In genomic region chr13:111271186-111271698, GRCh38 we compare ENCODE assay signal across 21 cellular contexts. TPM values are rescaled to one million over a fixed set of nuclear protein-coding genes. Genes with fewer than 3 reads are reported as not detected.
A peak's percentile ranks its signal among the peaks of the same experiment; 100 is the strongest.
DNase-seq lines count a peak whose midpoint lies in the region; ATAC-seq and TF ChIP-seq lines count a peak whose summit lies in the region.
"Had no signal": no experiment of that assay in that cellular context is flagged by ENCODE, and none has a peak within 500 bp of the region (broad histone marks: within the 10 kb centered on the region; RNA-seq: fewer than 3 reads in every experiment).

No MANE protein-coding gene starts in this region.

- POLR2A ChIA-PET in OCI-LY7 (lab: Charles Lee), result no interaction called here

- no peaks in the 10 kb centered on the region for H3K79me2 ChIP-seq in OCI-LY7 (ENCODE audit: insufficient read depth, low read depth, low read length)

- no peak for DNase-seq in HFFc6
- no peak for DNase-seq in brain microvascular endothelial cell
- DNase-seq in memory B cell (ENCODE audit: low spot score in 2 of 2), result no peak
- no peak for DNase-seq in spleen
- no peak for DNase-seq in OCI-LY7 (ENCODE audit: low spot score)
- no peak for DNase-seq in Kasumi-1 (lab: John Stamatoyannopoulos, UW)
- DNase-seq in stimulated activated naive CD8-positive, alpha-beta T cell treated with anti-CD3 and anti-CD28 coated beads, Interleukin-15, Interleukin-2, amounts not matched to agents 100 U/mL and 50 U/mL, for 24 hours, result no peak
- DNase-seq: CD4-positive, alpha-beta memory T cell; DMS79; GOT3; KBM-7; NCI-H1092; NCI-H1694; NCI-H2107; NCI-H226; NCI-H526; OCI-M1; RPMI8226 had no signal

- ATAC-seq in memory B cell (ENCODE audit: low read depth), result no peak
- no peak for ATAC-seq in stimulated activated naive CD8-positive, alpha-beta T cell treated with anti-CD3 and anti-CD28 coated beads, Interleukin-15, Interleukin-2, amounts not matched to agents 100 U/mL and 50 U/mL, for 24 hours

- H3K36me3 ChIP-seq in brain microvascular endothelial cell (replicated peaks), result peaks cover 38% of the 10 kb centered on the region
- peaks cover 0 to 100% (median 64%) of the 10 kb centered on the region in 6 donors for H3K36me3 ChIP-seq in spleen
- H3K36me3 ChIP-seq in OCI-LY7 (ENCODE audit: insufficient read depth, low read length), result peaks cover 74% of the 10 kb centered on the region

- H3K27ac Mint-ChIP-seq in HFFc6, result peak overlapping the region; percentile 84
- peak overlapping the region; percentile 17 for H3K27ac Mint-ChIP-seq in memory B cell

- H3K4me1 Mint-ChIP-seq in HFFc6 (ENCODE audit: low read depth), result peaks cover 34% of the 10 kb centered on the region
- H3K4me1 Mint-ChIP-seq in memory B cell, result peaks cover 2% of the 10 kb centered on the region
- H3K4me1 Mint-ChIP-seq: B cell had no signal

- no peaks in the 10 kb centered on the region for H3K27me3 ChIP-seq in brain microvascular endothelial cell (replicated peaks)
- H3K27me3 ChIP-seq in spleen (replicated peaks in 1 of 7), result no peaks in the 10 kb centered on the region

- peaks cover 24% of the 10 kb centered on the region for H3K36me3 Mint-ChIP-seq in HFFc6 (ENCODE audit: low read depth)
- peaks cover 46% of the 10 kb centered on the region for H3K36me3 Mint-ChIP-seq in memory B cell

- H4K20me1 ChIP-seq in OCI-LY7 (ENCODE audit: insufficient read depth, low read length), result no peaks in the 10 kb centered on the region

- H3K4me3 ChIP-seq in brain microvascular endothelial cell (ENCODE audit: low read depth, low read length), result no peak overlapping the region
- H3K4me3 ChIP-seq in spleen, result no peak overlapping the region
- no peak overlapping the region for H3K4me3 ChIP-seq in OCI-LY7 (ENCODE audit: low read depth, low read length, poor library complexity, severe bottlenecking)

- peaks cover 0 to 45% (median 22%) of the 10 kb centered on the region in 6 donors for H3K4me1 ChIP-seq in spleen
- H3K4me1 ChIP-seq in OCI-LY7 (ENCODE audit: insufficient read depth, low read length, poor library complexity, severe bottlenecking), result no peaks in the 10 kb centered on the region

- no TSS peak for BruUV-seq in OCI-LY7 (replicated peaks; lab: Mats Ljungman, UMichigan)

- 90 to 97% (median 93%) methylated on average over 11 of the region's 11 CpGs for WGBS in spleen, 5 donors

- H3K9me3 ChIP-seq in spleen (no peaks in the 10 kb centered on the region), OCI-LY7 (ENCODE audit: low read length) (no peaks in the 10 kb centered on the region)

- H3K27ac ChIP-seq in brain microvascular endothelial cell (peak overlapping the region; percentile 74), spleen (peak overlapping the region in 6 of 8 donors; percentile 40 to 79 (median 66)), OCI-LY7 (ENCODE audit: low read depth, low read length, poor library complexity, severe bottlenecking) (no peak overlapping the region)
- H3K27ac ChIP-seq: HL-60 had no signal

- no peak for TF ChIP-seq CTCF in HFFc6 (IDR thresholded peaks at IDR 0.05)
- TF ChIP-seq CTCF in brain microvascular endothelial cell (IDR thresholded peaks at IDR 0.05; ENCODE audit: low read depth, low read length, missing control alignments), result no peak
- no peak for TF ChIP-seq CTCF in spleen (IDR thresholded peaks at IDR 0.05 in 8 of 11, conservative IDR thresholded peaks at IDR 0.05 in 3 of 11)
- TF ChIP-seq CTCF in OCI-LY7 (conservative IDR thresholded peaks at IDR 0.05; ENCODE audit: low read length), result no peak

- H3K4me3 Mint-ChIP-seq in HFFc6, result no peak overlapping the region
- no peak overlapping the region for H3K4me3 Mint-ChIP-seq in memory B cell
- H3K4me3 Mint-ChIP-seq: B cell; CD4-positive, alpha-beta memory T cell had no signal

- no peaks in the 10 kb centered on the region for H3K27me3 Mint-ChIP-seq in HFFc6 (ENCODE audit: insufficient read depth)
- no peaks in the 10 kb centered on the region for H3K27me3 Mint-ChIP-seq in memory B cell
- H3K27me3 Mint-ChIP-seq: B cell; CD4-positive, alpha-beta memory T cell had no signal

- intact Hi-C loops in spleen (cut with DNase I; ENCODE audit: low total_unique reads) (no loop called here), OCI-LY7 (cut with micrococcal nuclease; ENCODE audit: unreplicated experiment) (no loop called here)

- no peaks in the 10 kb centered on the region for H3K9me2 ChIP-seq in OCI-LY7 (ENCODE audit: insufficient read depth, low read length)

- no peak for TF ChIP-seq POLR2A in spleen (IDR thresholded peaks at IDR 0.05)

- H3K4me2 ChIP-seq in OCI-LY7 (ENCODE audit: low read length), result no peak overlapping the region

- no peaks in the 10 kb centered on the region for H3K9me3 Mint-ChIP-seq in HFFc6
- no peaks in the 10 kb centered on the region for H3K9me3 Mint-ChIP-seq in memory B cell
- H3K9me3 Mint-ChIP-seq: CD4-positive, alpha-beta memory T cell had no signal

- CTCF ChIA-PET in OCI-LY7 (lab: Charles Lee; ENCODE audit: unreplicated experiment), result no interaction called here

- H2AFZ ChIP-seq in OCI-LY7 (ENCODE audit: low read length), result no peak overlapping the region

- in situ Hi-C loops in brain microvascular endothelial cell (cut with HindIII; ENCODE audit: low pct_ligation_motif_present, low sequenced_read_pairs), result no loop called here

RNA-seq across cellular contexts. Expression of gene TEX29, which starts 49.2 kb away (rescaled TPM):
- total RNA-seq in HFFc6 (2021; fragmentation: NEBNext Ultra II Directional; extraction: Animal tissue kit (Norgen Biotek cat#: 25700)), result under 1 TPM in 1 of 6 experiments, not detected in 5; 0.41 TPM
- total RNA-seq in spleen, result under 1 TPM in 3 of 7 donors, not detected in 4; 0.54 to 0.66 (median 0.54) TPM
- polyA plus RNA-seq in spleen, result 1 to 10 TPM in 2 of 3 donors, under 1 TPM in 1; 0.74 to 1.7 (median 1.1) TPM
- 0.41 TPM in 1 of 2 replicates, not detected in the other for total RNA-seq in OCI-LY7 (2014; rRNA removed; shearing (Covaris generic))
- total RNA-seq in OCI-LY7 (2022), result not detected in 2 replicates
- total RNA-seq: M059J had no signal
